Comparison of ENCODE assay signal across 23 cellular contexts in the genomic region with DNA sequence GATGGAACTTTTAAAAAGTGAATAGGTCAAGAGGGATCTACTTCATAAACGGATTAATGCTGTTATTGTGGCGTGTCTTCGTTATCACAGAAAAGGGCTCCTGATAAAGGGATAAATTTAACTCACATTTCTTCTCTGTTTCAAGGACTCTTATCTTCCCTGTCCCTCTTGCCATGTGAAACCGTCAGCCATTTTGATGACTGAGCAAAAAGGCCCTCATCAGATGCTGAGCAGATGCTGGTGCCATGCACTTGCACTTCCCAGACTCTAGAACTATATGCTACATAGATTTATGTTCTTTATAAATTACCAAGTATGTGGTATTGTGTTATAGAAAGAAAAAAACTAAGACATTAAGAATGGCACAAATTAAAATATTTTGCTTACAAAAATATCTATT.
"Had no signal": no experiment of that assay in that cellular context is flagged by ENCODE, and none has a peak within 500 bp of the region (broad histone marks: within the 10 kb centered on the region; RNA-seq: fewer than 3 reads in every experiment).

No MANE protein-coding gene starts in this region.

- H3K4me3 ChIP-seq: cardiac muscle cell, PC-9 had no signal

- H2AFZ ChIP-seq: PC-9 had no signal

- H3K4me2 ChIP-seq: PC-9 had no signal

- H3K27ac ChIP-seq: brain microvascular endothelial cell, cardiac muscle cell, PC-9 had no signal

- DNase-seq: activated CD4-positive, alpha-beta T cell treated with anti-CD3 and anti-CD28 coated beads for 4 hours; activated CD8-positive, alpha-beta memory T cell treated with anti-CD3 and anti-CD28 coated beads, Interleukin-2, amount 50 U/mL, for 4 hours; activated CD8-positive, alpha-beta T cell treated with anti-CD3 and anti-CD28 coated beads for 36 hours; activated gamma-delta T cell treated with Interleukin-2 at 50 U/mL for 16 hours; activated naive CD4-positive, alpha-beta T cell treated with anti-CD3 and anti-CD28 coated beads, Interleukin-2, amount 10 ng/mL, durations not matched to agents 7 days and 5 days; activated naive CD8-positive, alpha-beta T cell treated with anti-CD3 and anti-CD28 coated beads for 36 hours; activated T-cell treated with anti-CD3 and anti-CD28 coated beads, Interleukin-2, amount 50 U/mL, for 72 hours; brain microvascular endothelial cell; Kasumi-1; KBM-7; NCI-H1048; NCI-H146; NCI-H2029 treated with DMSO at 0.1 percent for 48 hours; NCI-H226; NCI-H526; NCI-H774; NK-92 treated with Interleukin-12 subunit alpha and Interleukin-12 subunit beta, amount 100 ng/mL, for 24 hours; PC-9; SHP77 treated with DMSO at 0.1 percent for 48 hours; T-cell; T-helper 2 cell; T1000 had no signal

- H3K36me3 ChIP-seq: brain microvascular endothelial cell, cardiac muscle cell had no signal

- H3K27me3 ChIP-seq: brain microvascular endothelial cell, cardiac muscle cell had no signal
